Comparison of ENCODE assay signal across 1 cellular context in the genomic region with DNA sequence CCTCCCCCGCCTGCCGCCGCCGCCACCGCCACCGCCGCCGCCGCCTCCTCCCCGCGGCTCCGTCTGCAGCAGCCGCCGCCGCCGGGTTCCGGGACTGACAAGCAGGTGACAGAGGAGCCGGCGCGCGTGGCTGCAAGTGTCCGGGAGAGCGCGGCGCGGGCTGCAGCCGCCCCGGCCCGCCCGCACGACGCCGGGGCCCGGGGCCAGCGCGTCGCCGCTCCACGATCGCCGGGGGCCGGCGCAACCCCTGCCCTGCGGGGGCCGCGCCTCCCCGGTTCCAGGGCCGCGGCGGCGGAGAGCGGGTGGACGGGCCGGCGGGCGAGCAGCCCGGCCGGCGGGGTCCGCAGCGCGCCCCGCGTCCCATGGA.
TF ChIP-seq lines count a peak whose summit lies in the region.

No MANE protein-coding gene starts in this region.

TF ChIP-seq in SK-N-SH, 30 proteins besides CTCF, POLR2A, EP300 and RAD21 (continued from another document):
- TF ChIP-seq, protein P1, sequence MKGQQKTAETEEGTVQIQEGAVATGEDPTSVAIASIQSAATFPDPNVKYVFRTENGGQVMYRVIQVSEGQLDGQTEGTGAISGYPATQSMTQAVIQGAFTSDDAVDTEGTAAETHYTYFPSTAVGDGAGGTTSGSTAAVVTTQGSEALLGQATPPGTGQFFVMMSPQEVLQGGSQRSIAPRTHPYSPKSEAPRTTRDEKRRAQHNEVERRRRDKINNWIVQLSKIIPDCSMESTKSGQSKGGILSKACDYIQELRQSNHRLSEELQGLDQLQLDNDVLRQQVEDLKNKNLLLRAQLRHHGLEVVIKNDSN (IDR thresholded peaks at IDR 0.05; ENCODE audit: borderline replicate concordance, low read depth): no peak
- TF ChIP-seq FOXM1 (IDR thresholded peaks at IDR 0.05; ENCODE audit: low read depth) (no peak), ELF1 (IDR thresholded peaks at IDR 0.05) (no peak), FOSL2 (IDR thresholded peaks at IDR 0.05; ENCODE audit: borderline replicate concordance, low read depth) (no peak), POLR2AphosphoS5 (IDR thresholded peaks at IDR 0.05; ENCODE audit: low read depth, low read length) (no peak), SMC3 (IDR thresholded peaks at IDR 0.05; ENCODE audit: low read depth, low read length) (no peak), SIN3A (IDR thresholded peaks at IDR 0.05; ENCODE audit: borderline replicate concordance, low read depth, low read length) (no peak), TEAD4 (IDR thresholded peaks at IDR 0.05; ENCODE audit: borderline replicate concordance, insufficient read depth) (no peak), NRF1 (IDR thresholded peaks at IDR 0.05; ENCODE audit: low read depth, low read length) (no peak), GATA2 (CRISPR knock-in tag; IDR thresholded peaks at IDR 0.05) (no peak), MXI1 (IDR thresholded peaks at IDR 0.05; ENCODE audit: low read depth, low read length) (no peak)
- TF ChIP-seq, protein P2, sequence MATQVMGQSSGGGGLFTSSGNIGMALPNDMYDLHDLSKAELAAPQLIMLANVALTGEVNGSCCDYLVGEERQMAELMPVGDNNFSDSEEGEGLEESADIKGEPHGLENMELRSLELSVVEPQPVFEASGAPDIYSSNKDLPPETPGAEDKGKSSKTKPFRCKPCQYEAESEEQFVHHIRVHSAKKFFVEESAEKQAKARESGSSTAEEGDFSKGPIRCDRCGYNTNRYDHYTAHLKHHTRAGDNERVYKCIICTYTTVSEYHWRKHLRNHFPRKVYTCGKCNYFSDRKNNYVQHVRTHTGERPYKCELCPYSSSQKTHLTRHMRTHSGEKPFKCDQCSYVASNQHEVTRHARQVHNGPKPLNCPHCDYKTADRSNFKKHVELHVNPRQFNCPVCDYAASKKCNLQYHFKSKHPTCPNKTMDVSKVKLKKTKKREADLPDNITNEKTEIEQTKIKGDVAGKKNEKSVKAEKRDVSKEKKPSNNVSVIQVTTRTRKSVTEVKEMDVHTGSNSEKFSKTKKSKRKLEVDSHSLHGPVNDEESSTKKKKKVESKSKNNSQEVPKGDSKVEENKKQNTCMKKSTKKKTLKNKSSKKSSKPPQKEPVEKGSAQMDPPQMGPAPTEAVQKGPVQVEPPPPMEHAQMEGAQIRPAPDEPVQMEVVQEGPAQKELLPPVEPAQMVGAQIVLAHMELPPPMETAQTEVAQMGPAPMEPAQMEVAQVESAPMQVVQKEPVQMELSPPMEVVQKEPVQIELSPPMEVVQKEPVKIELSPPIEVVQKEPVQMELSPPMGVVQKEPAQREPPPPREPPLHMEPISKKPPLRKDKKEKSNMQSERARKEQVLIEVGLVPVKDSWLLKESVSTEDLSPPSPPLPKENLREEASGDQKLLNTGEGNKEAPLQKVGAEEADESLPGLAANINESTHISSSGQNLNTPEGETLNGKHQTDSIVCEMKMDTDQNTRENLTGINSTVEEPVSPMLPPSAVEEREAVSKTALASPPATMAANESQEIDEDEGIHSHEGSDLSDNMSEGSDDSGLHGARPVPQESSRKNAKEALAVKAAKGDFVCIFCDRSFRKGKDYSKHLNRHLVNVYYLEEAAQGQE (IDR thresholded peaks at IDR 0.05; ENCODE audit: low read depth, low read length): no peak
- TF ChIP-seq, protein P3, sequence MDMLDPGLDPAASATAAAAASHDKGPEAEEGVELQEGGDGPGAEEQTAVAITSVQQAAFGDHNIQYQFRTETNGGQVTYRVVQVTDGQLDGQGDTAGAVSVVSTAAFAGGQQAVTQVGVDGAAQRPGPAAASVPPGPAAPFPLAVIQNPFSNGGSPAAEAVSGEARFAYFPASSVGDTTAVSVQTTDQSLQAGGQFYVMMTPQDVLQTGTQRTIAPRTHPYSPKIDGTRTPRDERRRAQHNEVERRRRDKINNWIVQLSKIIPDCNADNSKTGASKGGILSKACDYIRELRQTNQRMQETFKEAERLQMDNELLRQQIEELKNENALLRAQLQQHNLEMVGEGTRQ (IDR thresholded peaks at IDR 0.05; ENCODE audit: borderline replicate concordance, low read depth, low read length): no peak
- TF ChIP-seq, protein P4, sequence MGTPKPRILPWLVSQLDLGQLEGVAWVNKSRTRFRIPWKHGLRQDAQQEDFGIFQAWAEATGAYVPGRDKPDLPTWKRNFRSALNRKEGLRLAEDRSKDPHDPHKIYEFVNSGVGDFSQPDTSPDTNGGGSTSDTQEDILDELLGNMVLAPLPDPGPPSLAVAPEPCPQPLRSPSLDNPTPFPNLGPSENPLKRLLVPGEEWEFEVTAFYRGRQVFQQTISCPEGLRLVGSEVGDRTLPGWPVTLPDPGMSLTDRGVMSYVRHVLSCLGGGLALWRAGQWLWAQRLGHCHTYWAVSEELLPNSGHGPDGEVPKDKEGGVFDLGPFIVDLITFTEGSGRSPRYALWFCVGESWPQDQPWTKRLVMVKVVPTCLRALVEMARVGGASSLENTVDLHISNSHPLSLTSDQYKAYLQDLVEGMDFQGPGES (IDR thresholded peaks at IDR 0.05; ENCODE audit: low read depth, low read length): no peak
